In the genomic region with DNA sequence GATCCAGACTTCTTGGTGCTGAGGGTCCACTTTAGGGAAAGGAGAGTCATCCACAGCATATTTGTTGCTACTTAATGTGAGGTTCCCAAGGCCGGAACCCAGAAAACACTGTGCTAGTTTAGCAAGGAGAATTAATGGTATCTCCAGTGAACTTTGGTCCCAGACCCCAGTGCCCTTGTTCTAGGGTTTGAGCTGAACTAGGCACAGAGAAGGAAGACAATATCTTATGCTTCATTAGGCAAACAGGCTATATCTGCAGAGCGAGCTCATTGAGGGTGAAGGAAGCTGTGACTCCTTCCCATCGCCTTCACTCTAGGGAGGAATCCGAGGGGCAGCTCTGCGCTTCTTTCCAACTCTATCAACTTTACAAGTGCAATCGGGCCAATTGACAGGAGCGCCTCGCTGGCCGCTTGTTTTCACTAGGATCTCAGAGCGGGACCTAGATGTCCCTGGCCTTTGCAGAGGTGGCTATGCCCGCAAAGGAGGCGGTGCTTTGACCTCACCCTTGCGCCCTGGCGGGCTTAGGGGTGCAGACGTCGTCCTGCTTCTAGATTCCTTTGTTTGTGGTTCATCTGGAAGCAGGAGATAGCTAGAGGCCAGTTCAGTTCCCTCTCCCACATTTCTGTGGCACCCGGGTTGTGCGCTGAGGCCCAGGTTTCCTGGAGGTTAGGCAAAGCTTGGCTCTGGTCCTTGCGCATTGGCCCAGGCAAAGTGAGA, we compare ENCODE assay signal across 1 cellular context.
TF ChIP-seq lines count a peak whose summit lies in the region.

No MANE protein-coding gene starts in this region.

TF ChIP-seq in GM23338, 12 proteins besides CTCF, POLR2A, EP300 and RAD21 (continued from another document):
- TF ChIP-seq ZNF462 (CRISPR knock-in tag; IDR thresholded peaks at IDR 0.05): no peak
- TF ChIP-seq POLR2AphosphoS5 (IDR thresholded peaks at IDR 0.05; ENCODE audit: low read depth): no peak
- no peak for TF ChIP-seq NANOG (IDR thresholded peaks at IDR 0.05; ENCODE audit: borderline replicate concordance)
- no peak for TF ChIP-seq JUNB (IDR thresholded peaks at IDR 0.05; ENCODE audit: unreplicated experiment)
- TF ChIP-seq ZNF114 (CRISPR knock-in tag; IDR thresholded peaks at IDR 0.05): no peak; the same call in 1 of the 2 replicates
